37 cellular contexts compared by ENCODE assay signal in genomic region chr6:160278311-160278710, GRCh38. TPM values are rescaled to one million over a fixed set of nuclear protein-coding genes. Genes with fewer than 3 reads are reported as not detected.
"Had no signal": no experiment of that assay in that cellular context is flagged by ENCODE, and none has a peak within 500 bp of the region (broad histone marks: within the 10 kb centered on the region; RNA-seq: fewer than 3 reads in every experiment).

No MANE protein-coding gene starts in this region.

- ATAC-seq: activated CD4-positive, CD25-positive, alpha-beta regulatory T cell treated with anti-CD3 and anti-CD28 coated beads, Interleukin-2, amount 50 U/mL, for 24 hours; activated CD8-positive, alpha-beta memory T cell treated with anti-CD3 and anti-CD28 coated beads, Interleukin-2, amount 10 ng/mL, durations not matched to agents 7 days and 5 days; activated CD8-positive, alpha-beta T cell treated with anti-CD3 and anti-CD28 coated beads, Interleukin-2, amount 10 ng/mL, durations not matched to agents 7 days and 5 days; effector memory CD8-positive, alpha-beta T cell; esophagus mucosa; foreskin keratinocyte; gastrocnemius medialis; heart left ventricle; T-cell had no signal

- H3K4me1 ChIP-seq: heart left ventricle had no signal

- H3K27ac Mint-ChIP-seq: activated B cell treated with CpG ODN at 0.5 μM for 24 hours; activated CD4-positive, alpha-beta memory T cell treated with anti-CD3 and anti-CD28 coated beads for 36 hours; activated CD4-positive, alpha-beta T cell treated with anti-CD3 and anti-CD28 coated beads, Interleukin-2, amount 10 ng/mL, durations not matched to agents 24 days and 14 days; activated CD8-positive, alpha-beta memory T cell treated with anti-CD3 and anti-CD28 coated beads, Interleukin-2, amount 10 ng/mL, durations not matched to agents 7 days and 5 days; activated CD8-positive, alpha-beta T cell treated with anti-CD3 and anti-CD28 coated beads, Interleukin-2, amount 10 ng/mL, durations not matched to agents 7 days and 5 days; activated naive CD4-positive, alpha-beta T cell treated with anti-CD3 and anti-CD28 coated beads for 36 hours; activated naive CD4-positive, alpha-beta T cell treated with anti-CD3 and anti-CD28 coated beads, Interleukin-2, amount 50 U/mL, for 24 hours; activated naive CD8-positive, alpha-beta T cell treated with anti-CD3 and anti-CD28 coated beads, Interleukin-2, amount 10 ng/mL, durations not matched to agents 7 days and 5 days; activated T-helper 1 cell treated with anti-CD3 and anti-CD28 coated beads, Interleukin-12 subunit alpha, Interleukin-12 subunit beta, Interleukin-2, Interleukin-4 antibody, amounts not matched to agents 30 ng/mL and 10 ng/mL and 1 ng/mL, durations not matched to agents 14 hours and 24 hours and 36 hours; activated T-helper 2 cell treated with anti-CD3 and anti-CD28 coated beads, Interferon-gamma antibody, Interleukin-2, Interleukin-4, amounts not matched to agents 10 μg/mL and 5 μg/mL and 100 μg/mL, durations not matched to agents 14 hours and 24 hours and 36 hours; effector memory CD8-positive, alpha-beta T cell; T-cell; T-helper 1 cell treated with Interleukin-12 subunit alpha and Interleukin-12 subunit beta and Interleukin-4 antibody, amounts not matched to agents 30 μg/mL and 1 μg/mL, for 36 hours had no signal

- H3K27me3 ChIP-seq: brain microvascular endothelial cell, foreskin keratinocyte, gastrocnemius medialis, heart left ventricle had no signal

- H3K27ac ChIP-seq: brain microvascular endothelial cell, foreskin keratinocyte, heart left ventricle, WERI-Rb-1 had no signal

- H3K4me3 ChIP-seq: heart left ventricle had no signal

- H3K4me1 Mint-ChIP-seq: activated B cell treated with CpG ODN at 0.5 μM for 24 hours; activated CD4-positive, alpha-beta T cell treated with anti-CD3 and anti-CD28 coated beads, Interleukin-2, amount 10 ng/mL, durations not matched to agents 24 days and 14 days; activated CD8-positive, alpha-beta memory T cell treated with anti-CD3 and anti-CD28 coated beads, Interleukin-2, amount 10 ng/mL, durations not matched to agents 7 days and 5 days; activated naive CD4-positive, alpha-beta T cell treated with anti-CD3 and anti-CD28 coated beads, Interleukin-2, amount 50 U/mL, for 24 hours; activated naive CD8-positive, alpha-beta T cell treated with anti-CD3 and anti-CD28 coated beads, Interleukin-2, amount 10 ng/mL, durations not matched to agents 7 days and 5 days; T-cell had no signal

- H3K36me3 ChIP-seq: brain microvascular endothelial cell, gastrocnemius medialis, heart left ventricle, WERI-Rb-1 had no signal

- H3K9me3 Mint-ChIP-seq: activated CD4-positive, alpha-beta memory T cell treated with anti-CD3 and anti-CD28 coated beads for 36 hours; activated CD4-positive, alpha-beta T cell treated with anti-CD3 and anti-CD28 coated beads, Interleukin-2, amount 10 ng/mL, durations not matched to agents 24 days and 14 days; activated naive CD4-positive, alpha-beta T cell treated with anti-CD3 and anti-CD28 coated beads for 36 hours; activated naive CD4-positive, alpha-beta T cell treated with anti-CD3 and anti-CD28 coated beads, Interleukin-2, amount 50 U/mL, for 24 hours; activated naive CD8-positive, alpha-beta T cell treated with anti-CD3 and anti-CD28 coated beads, Interleukin-2, amount 10 ng/mL, durations not matched to agents 7 days and 5 days; activated T-helper 1 cell treated with anti-CD3 and anti-CD28 coated beads, Interleukin-12 subunit alpha, Interleukin-12 subunit beta, Interleukin-2, Interleukin-4 antibody, amounts not matched to agents 30 ng/mL and 10 ng/mL and 1 ng/mL, durations not matched to agents 14 hours and 24 hours and 36 hours; activated T-helper 2 cell treated with anti-CD3 and anti-CD28 coated beads, Interferon-gamma antibody, Interleukin-2, Interleukin-4, amounts not matched to agents 10 μg/mL and 5 μg/mL and 100 μg/mL, durations not matched to agents 14 hours and 24 hours and 36 hours; effector memory CD8-positive, alpha-beta T cell; T-helper 1 cell treated with Interleukin-12 subunit alpha and Interleukin-12 subunit beta and Interleukin-4 antibody, amounts not matched to agents 30 μg/mL and 1 μg/mL, for 36 hours had no signal

- DNase-seq: activated B cell treated with CpG ODN at 0.5 μM for 24 hours; activated CD4-positive, alpha-beta memory T cell treated with anti-CD3 and anti-CD28 coated beads for 36 hours; activated CD4-positive, alpha-beta T cell treated with anti-CD3 and anti-CD28 coated beads, Interleukin-2, amount 10 ng/mL, durations not matched to agents 24 days and 14 days; activated CD8-positive, alpha-beta memory T cell treated with anti-CD3 and anti-CD28 coated beads, Interleukin-2, amount 10 ng/mL, durations not matched to agents 7 days and 5 days; activated CD8-positive, alpha-beta memory T cell treated with anti-CD3 and anti-CD28 coated beads, Interleukin-2, amount 50 U/mL, for 4 hours; activated CD8-positive, alpha-beta T cell treated with anti-CD3 and anti-CD28 coated beads, Interleukin-2, amount 10 ng/mL, durations not matched to agents 7 days and 5 days; activated effector memory CD4-positive, alpha-beta T cell treated with anti-CD3 and anti-CD28 coated beads, Interleukin-2, amount 50 U/mL, for 16 hours; activated naive CD4-positive, alpha-beta T cell treated with anti-CD3 and anti-CD28 coated beads for 36 hours; activated naive CD8-positive, alpha-beta T cell treated with anti-CD3 and anti-CD28 coated beads, Interleukin-2, amount 10 ng/mL, durations not matched to agents 7 days and 5 days; activated T-cell treated with anti-CD3 and anti-CD28 coated beads, Interleukin-2, amount 50 U/mL, for 1 hour; activated T-cell treated with anti-CD3 and anti-CD28 coated beads, Interleukin-2, amount 50 U/mL, for 48 hours; amniotic stem cell; brain microvascular endothelial cell; caudate nucleus; cortex of kidney; dermis blood vessel endothelial cell; effector CD4-positive, alpha-beta T cell; effector memory CD8-positive, alpha-beta T cell; foreskin keratinocyte; glutamatergic neuron; heart left ventricle; SW 1271; T-cell; T1000; WERI-Rb-1 had no signal

- H3K4me3 Mint-ChIP-seq: activated B cell treated with CpG ODN at 0.5 μM for 24 hours; activated CD4-positive, alpha-beta memory T cell treated with anti-CD3 and anti-CD28 coated beads for 36 hours; activated CD4-positive, alpha-beta T cell treated with anti-CD3 and anti-CD28 coated beads, Interleukin-2, amount 10 ng/mL, durations not matched to agents 24 days and 14 days; activated CD8-positive, alpha-beta memory T cell treated with anti-CD3 and anti-CD28 coated beads, Interleukin-2, amount 10 ng/mL, durations not matched to agents 7 days and 5 days; activated CD8-positive, alpha-beta T cell treated with anti-CD3 and anti-CD28 coated beads, Interleukin-2, amount 10 ng/mL, durations not matched to agents 7 days and 5 days; activated naive CD4-positive, alpha-beta T cell treated with anti-CD3 and anti-CD28 coated beads for 36 hours; activated naive CD4-positive, alpha-beta T cell treated with anti-CD3 and anti-CD28 coated beads, Interleukin-2, amount 50 U/mL, for 24 hours; activated naive CD8-positive, alpha-beta T cell treated with anti-CD3 and anti-CD28 coated beads, Interleukin-2, amount 10 ng/mL, durations not matched to agents 7 days and 5 days; activated T-helper 1 cell treated with anti-CD3 and anti-CD28 coated beads, Interleukin-12 subunit alpha, Interleukin-12 subunit beta, Interleukin-2, Interleukin-4 antibody, amounts not matched to agents 30 ng/mL and 10 ng/mL and 1 ng/mL, durations not matched to agents 14 hours and 24 hours and 36 hours; effector memory CD8-positive, alpha-beta T cell; T-cell; T-helper 1 cell treated with Interleukin-12 subunit alpha and Interleukin-12 subunit beta and Interleukin-4 antibody, amounts not matched to agents 30 μg/mL and 1 μg/mL, for 36 hours had no signal

- H3K9me3 ChIP-seq: gastrocnemius medialis had no signal

- H3K36me3 Mint-ChIP-seq: activated CD4-positive, alpha-beta memory T cell treated with anti-CD3 and anti-CD28 coated beads for 36 hours; activated CD8-positive, alpha-beta memory T cell treated with anti-CD3 and anti-CD28 coated beads, Interleukin-2, amount 10 ng/mL, durations not matched to agents 7 days and 5 days; activated naive CD4-positive, alpha-beta T cell treated with anti-CD3 and anti-CD28 coated beads, Interleukin-2, amount 50 U/mL, for 24 hours; activated naive CD8-positive, alpha-beta T cell treated with anti-CD3 and anti-CD28 coated beads, Interleukin-2, amount 10 ng/mL, durations not matched to agents 7 days and 5 days; T-cell had no signal

RNA-seq across cellular contexts. Expression of gene SLC22A2, which starts 19.7 kb away (rescaled TPM):
- total RNA-seq: activated B cell treated with CpG ODN at 0.5 μM for 24 hours; activated CD4-positive, alpha-beta memory T cell treated with anti-CD3 and anti-CD28 coated beads for 36 hours; activated CD4-positive, alpha-beta T cell treated with anti-CD3 and anti-CD28 coated beads, Interleukin-2, amount 10 ng/mL, durations not matched to agents 24 days and 14 days; activated CD8-positive, alpha-beta memory T cell treated with anti-CD3 and anti-CD28 coated beads for 36 hours; activated CD8-positive, alpha-beta memory T cell treated with anti-CD3 and anti-CD28 coated beads, Interleukin-2, amount 10 ng/mL, durations not matched to agents 7 days and 5 days; activated CD8-positive, alpha-beta T cell treated with anti-CD3 and anti-CD28 coated beads, Interleukin-2, amount 10 ng/mL, durations not matched to agents 7 days and 5 days; activated naive CD4-positive, alpha-beta T cell treated with anti-CD3 and anti-CD28 coated beads for 36 hours; activated naive CD8-positive, alpha-beta T cell treated with anti-CD3 and anti-CD28 coated beads, Interleukin-2, amount 10 ng/mL, durations not matched to agents 7 days and 5 days; activated T-helper 1 cell treated with anti-CD3 and anti-CD28 coated beads, Interleukin-12 subunit alpha, Interleukin-12 subunit beta, Interleukin-2, Interleukin-4 antibody, amounts not matched to agents 30 ng/mL and 10 ng/mL and 1 ng/mL, durations not matched to agents 14 hours and 24 hours and 36 hours; activated T-helper 2 cell treated with anti-CD3 and anti-CD28 coated beads, Interferon-gamma antibody, Interleukin-2, Interleukin-4, amounts not matched to agents 10 μg/mL and 5 μg/mL and 100 μg/mL, durations not matched to agents 14 hours and 24 hours and 36 hours; astrocyte; chondrocyte; dermis blood vessel endothelial cell; epithelial cell of proximal tubule; esophagus mucosa; foreskin keratinocyte; gastrocnemius medialis; heart left ventricle; T-cell; T-helper 2 cell treated with Interferon-gamma antibody and Interleukin-4, amounts not matched to agents 100 ng/mL and 5 ng/mL, for 36 hours had no signal
- polyA plus RNA-seq: foreskin keratinocyte, heart left ventricle had no signal
